In genomic region chr11:1762537-1763302, GRCh38 we compare ENCODE assay signal across 8 cellular contexts. TPM values are rescaled to one million over a fixed set of nuclear protein-coding genes. Genes with fewer than 3 reads are reported as not detected.
DNase-seq lines count a peak whose midpoint lies in the region; ATAC-seq and TF ChIP-seq lines count a peak whose summit lies in the region.

No MANE protein-coding gene starts in this region.

- peak overlapping the region; percentile 91 for H2AFZ ChIP-seq in neuronal stem cell (ENCODE audit: low read length)

- H3K23ac ChIP-seq in neuronal stem cell (ENCODE audit: low read depth, low read length, poor library complexity), result no peak overlapping the region

- H3K4me3 ChIP-seq in SJSA1, result peak overlapping the region; percentile 94
- H3K4me3 ChIP-seq in esophagus muscularis mucosa, result peak overlapping the region; percentile 75 to 100 (median 92)
- peak overlapping the region; percentile 87 to 98 for H3K4me3 ChIP-seq in neuronal stem cell (ENCODE audit: low read length in 2 of 2)

- TF ChIP-seq CTCF in esophagus muscularis mucosa (IDR thresholded peaks at IDR 0.05), result no peak

- no peak overlapping the region for H3K4ac ChIP-seq in neuronal stem cell (ENCODE audit: low read length)

- H3K79me1 ChIP-seq in neuronal stem cell (ENCODE audit: low read depth, low read length), result peaks cover 14% of the 10 kb centered on the region

- H3K27me3 Mint-ChIP-seq in activated T-cell treated with anti-CD3 and anti-CD28 coated beads, Interleukin-2, amount 50 U/mL, for 24 hours, result no peaks in the 10 kb centered on the region

- peak overlapping the region; percentile 90 for H3K9ac ChIP-seq in neuronal stem cell (ENCODE audit: low read depth, low read length, poor library complexity)

- H3K14ac ChIP-seq in neuronal stem cell (ENCODE audit: low read length), result no peak overlapping the region

- no peak for TF ChIP-seq EP300 in esophagus muscularis mucosa (IDR thresholded peaks at IDR 0.05)

- H2BK5ac ChIP-seq in neuronal stem cell (ENCODE audit: low read length), result no peak overlapping the region

- peak overlapping the region; percentile 94 for H3K4me2 ChIP-seq in neuronal stem cell (ENCODE audit: insufficient read depth, low read length, poor library complexity, severe bottlenecking)

- TF ChIP-seq POLR2A in esophagus muscularis mucosa (IDR thresholded peaks at IDR 0.05; ENCODE audit: low read depth), result peak; percentile 53

- H2AK5ac ChIP-seq in neuronal stem cell (ENCODE audit: low read depth, low read length), result peak overlapping the region; percentile 99

- H3K4me3 Mint-ChIP-seq in activated T-cell treated with anti-CD3 and anti-CD28 coated beads, Interleukin-2, amount 50 U/mL, for 24 hours, result peak overlapping the region; percentile 72

- no peak overlapping the region for H2BK120ac ChIP-seq in neuronal stem cell (ENCODE audit: low read depth, low read length)

- intact Hi-C loops in esophagus muscularis mucosa (cut with DNase I), result no loop called here

- peaks cover 44% of the 10 kb centered on the region for H3K4me1 ChIP-seq in SJSA1 (replicated peaks)
- H3K4me1 ChIP-seq in esophagus muscularis mucosa, result peaks cover 56 to 62% (median 61%) of the 10 kb centered on the region in 4 donors
- peaks cover 6 to 7% of the 10 kb centered on the region in 2 donors for H3K4me1 ChIP-seq in neuronal stem cell (ENCODE audit: control insufficient read depth in 2 of 2, insufficient read depth in 1 of 2, low read depth in 1 of 2, low read length in 2 of 2)

- ATAC-seq in GM19452 (IDR thresholded peaks at IDR 0.05; ENCODE audit: unreplicated experiment), result no peak

- peak overlapping the region; percentile 84 for H2BK12ac ChIP-seq in neuronal stem cell (ENCODE audit: low read length)

- H4K8ac ChIP-seq in neuronal stem cell (ENCODE audit: low read depth, low read length), result peak overlapping the region; percentile 23

- H3K4me1 Mint-ChIP-seq in activated T-cell treated with anti-CD3 and anti-CD28 coated beads, Interleukin-2, amount 50 U/mL, for 24 hours (ENCODE audit: low read depth), result peaks cover 55% of the 10 kb centered on the region

- H3K9me3 ChIP-seq in SJSA1 (replicated peaks), result peaks cover 3% of the 10 kb centered on the region; the same call in 1 of the 2 replicates
- H3K9me3 ChIP-seq in esophagus muscularis mucosa, result no peaks in the 10 kb centered on the region
- H3K9me3 ChIP-seq in neuronal stem cell (replicated peaks in 1 of 2; ENCODE audit: control insufficient read depth in 2 of 2, insufficient read depth in 1 of 2, low read depth in 1 of 2, low read length in 2 of 2), result no peaks in the 10 kb centered on the region

- H3K9me3 Mint-ChIP-seq in activated T-cell treated with anti-CD3 and anti-CD28 coated beads, Interleukin-2, amount 50 U/mL, for 24 hours, result no peaks in the 10 kb centered on the region

- peak overlapping the region; percentile 72 for H3K27ac Mint-ChIP-seq in activated T-cell treated with anti-CD3 and anti-CD28 coated beads, Interleukin-2, amount 50 U/mL, for 24 hours

- peak overlapping the region; percentile 28 for H3K18ac ChIP-seq in neuronal stem cell (ENCODE audit: low read length)

- WGBS in esophagus muscularis mucosa, result 52% methylated on average over 8 of the region's 16 CpGs
- WGBS in neuronal stem cell (ENCODE audit: extremely low coverage in 2 of 2, insufficient read length in 2 of 2, insufficient replicate concordance in 1 of 2), 2 donors, result no CpG with 5 or more reads among the region's 16 CpGs

- H4K91ac ChIP-seq in neuronal stem cell (ENCODE audit: low read depth, low read length, poor library complexity), result no peak overlapping the region

- H3K27ac ChIP-seq in SJSA1 (no peak overlapping the region; the same call in 1 of the 2 replicates), esophagus muscularis mucosa (replicated peaks in 1 of 4) (peak overlapping the region; percentile 80 to 85 (median 84)), neuronal stem cell (replicated peaks; ENCODE audit: low read length) (no peak overlapping the region)

- peak; percentile 37 for DNase-seq in activated T-cell treated with anti-CD3 and anti-CD28 coated beads, Interleukin-2, amount 50 U/mL, for 24 hours
- DNase-seq in activated T-cell treated with anti-CD3 and anti-CD28 coated beads, Interleukin-2, amount 50 U/mL, for 48 hours, result no peak
- DNase-seq in SJSA1 (ENCODE audit: low read depth in 1 of 2, low spot score in 2 of 2) (no peak), esophagus muscularis mucosa (ENCODE audit: extremely low spot score) (no peak), neuronal stem cell (ENCODE audit: low spot score) (no peak), NCI-H128 (lab: John Stamatoyannopoulos, UW; ENCODE audit: unreplicated experiment) (no peak), hypothalamus (lab: John Stamatoyannopoulos, UW) (no peak)

- H2BK15ac ChIP-seq in neuronal stem cell (ENCODE audit: low read length), result no peak overlapping the region

- H3K36me3 Mint-ChIP-seq in activated T-cell treated with anti-CD3 and anti-CD28 coated beads, Interleukin-2, amount 50 U/mL, for 24 hours (ENCODE audit: low read depth), result peaks cover 12% of the 10 kb centered on the region

- H3K36me3 ChIP-seq in SJSA1, result peaks cover 39% of the 10 kb centered on the region
- H3K36me3 ChIP-seq in esophagus muscularis mucosa, result peaks cover 6 to 39% (median 35%) of the 10 kb centered on the region in 4 donors
- H3K36me3 ChIP-seq in neuronal stem cell (replicated peaks in 1 of 2; ENCODE audit: control insufficient read depth in 2 of 2, insufficient read depth in 2 of 2, low read length in 2 of 2), result peaks cover 0 to 3% of the 10 kb centered on the region in 2 donors

- H3K27me3 ChIP-seq in SJSA1 (replicated peaks) (no peaks in the 10 kb centered on the region), esophagus muscularis mucosa (no peaks in the 10 kb centered on the region), neuronal stem cell (ENCODE audit: control insufficient read depth in 3 of 3, insufficient read depth in 3 of 3, low read depth in 1 of 3, low read length in 3 of 3) (peaks cover 0 to 5% (median 0%) of the 10 kb centered on the region in 3 experiments)

RNA-seq across cellular contexts. Expression of gene CTSD, which starts 1.0 kb away (rescaled TPM):
- total RNA-seq in SJSA1 (2014; rRNA removed; shearing (Covaris generic)), result 245 and 253 TPM in 2 replicates
- total RNA-seq in esophagus muscularis mucosa, result 100 to 1,000 TPM; 186 to 338 (median 270) TPM
- polyA plus RNA-seq in neuronal stem cell (2013, experiment 1 of 2), result 48.8 TPM
- polyA plus RNA-seq in neuronal stem cell (2013, experiment 2 of 2), result 46.1 TPM

RNA-seq across cellular contexts. Expression of gene IFITM10, which starts 12.3 kb away (rescaled TPM):
- 0.05 TPM in 1 of 2 replicates, not detected in the other for total RNA-seq in SJSA1 (2014; rRNA removed; shearing (Covaris generic))
- total RNA-seq in esophagus muscularis mucosa, result under 1 TPM; 0.42 to 0.58 (median 0.54) TPM
- polyA plus RNA-seq in neuronal stem cell (2013, experiment 1 of 2), result 0.40 TPM
- 0.39 TPM for polyA plus RNA-seq in neuronal stem cell (2013, experiment 2 of 2)

Comparison
In these comparisons a context has a peak if more than half of its experiments do, and no peak if none do; other contexts are left out.
1. H3K27ac ChIP-seq: peak in esophagus muscularis mucosa (4 of 4); none in SJSA1 (single experiment) and neuronal stem cell (single experiment).
2. Peak in every context shown above with its lines, with median percentiles within 50 percentile points of each other: H3K4me3 ChIP-seq.